ENCODE assay signal across 8 cellular contexts in genomic region chr14:22973217-22974032, GRCh38. TPM values are rescaled to one million over a fixed set of nuclear protein-coding genes. Genes with fewer than 3 reads are reported as not detected.
DNase-seq lines count a peak whose midpoint lies in the region; ATAC-seq, FAIRE-seq and TF ChIP-seq lines count a peak whose summit lies in the region.

No MANE protein-coding gene starts in this region.

- H3K27ac Mint-ChIP-seq in Calu3 (ENCODE audit: unreplicated experiment) (no peak overlapping the region), GM23338 (peak overlapping the region; percentile 66), brain (peak overlapping the region in 4 of 5 experiments; percentile 40 to 80 (median 48))
- H3K27ac Mint-ChIP-seq in activated T-helper 2 cell treated with anti-CD3 and anti-CD28 coated beads, Interferon-gamma antibody, Interleukin-2, Interleukin-4, amounts not matched to agents 10 μg/mL and 5 μg/mL and 100 μg/mL, durations not matched to agents 14 hours and 24 hours and 36 hours: no peak overlapping the region

- H3K4me1 Mint-ChIP-seq in Calu3 (ENCODE audit: low read depth, unreplicated experiment): peaks cover 43% of the 10 kb centered on the region
- peaks cover 30% of the 10 kb centered on the region for H3K4me1 Mint-ChIP-seq in GM23338
- H3K4me1 Mint-ChIP-seq in brain: peaks cover 41% of the 10 kb centered on the region
- no peaks in the 10 kb centered on the region for H3K4me1 Mint-ChIP-seq in activated T-helper 2 cell treated with anti-CD3 and anti-CD28 coated beads, Interferon-gamma antibody, Interleukin-2, Interleukin-4, amounts not matched to agents 10 μg/mL and 5 μg/mL and 100 μg/mL, durations not matched to agents 14 hours and 24 hours and 36 hours (ENCODE audit: low read depth)

- no peak overlapping the region for H2AFZ ChIP-seq in GM23338

- ATAC-seq in GM23338: peak; percentile 10

- no peaks in the 10 kb centered on the region for H3K27me3 Mint-ChIP-seq in Calu3 (ENCODE audit: unreplicated experiment)
- peaks cover 18% of the 10 kb centered on the region for H3K27me3 Mint-ChIP-seq in GM23338 (ENCODE audit: insufficient read depth, low read depth, poor library complexity)
- no peaks in the 10 kb centered on the region for H3K27me3 Mint-ChIP-seq in brain
- H3K27me3 Mint-ChIP-seq in activated T-helper 2 cell treated with anti-CD3 and anti-CD28 coated beads, Interferon-gamma antibody, Interleukin-2, Interleukin-4, amounts not matched to agents 10 μg/mL and 5 μg/mL and 100 μg/mL, durations not matched to agents 14 hours and 24 hours and 36 hours (ENCODE audit: low read depth): peaks cover 22% of the 10 kb centered on the region

- H3K4me3 Mint-ChIP-seq in Calu3 (ENCODE audit: low read depth, unreplicated experiment) (no peak overlapping the region), GM23338 (no peak overlapping the region; the same call in 2 of the 3 replicates), brain (peak overlapping the region in 1 of 5 experiments; percentile 38)
- H3K4me3 Mint-ChIP-seq in activated T-helper 2 cell treated with anti-CD3 and anti-CD28 coated beads, Interferon-gamma antibody, Interleukin-2, Interleukin-4, amounts not matched to agents 10 μg/mL and 5 μg/mL and 100 μg/mL, durations not matched to agents 14 hours and 24 hours and 36 hours (ENCODE audit: low read depth): no peak overlapping the region

- H3K9ac ChIP-seq in kidney (ENCODE audit: low read length in 2 of 2): no peak overlapping the region

- CTCF ChIA-PET in Calu3 (lab: Charles Lee): interaction anchor here (0.6 to 2.7 kb wide), 5 partner anchors 9 to 182 kb away, joined by 3 to 18 read pairs (median 4); partner anchors contain the start of genes AJUBA and CDH24

- peaks cover 16% of the 10 kb centered on the region for H3K4me1 ChIP-seq in GM23338 (ENCODE audit: insufficient read depth)
- peaks cover 27 to 29% of the 10 kb centered on the region in 2 donors for H3K4me1 ChIP-seq in kidney (ENCODE audit: control insufficient read depth in 1 of 2, insufficient read depth in 1 of 2, low read depth in 1 of 2, low read length in 2 of 2)

- BruUV-seq in Calu3 (replicated peaks; lab: Mats Ljungman, UMichigan): no TSS peak

- H3K4me2 ChIP-seq in GM23338: no peak overlapping the region

- H3K36me3 ChIP-seq in GM23338 (ENCODE audit: insufficient read depth) (peaks cover 36% of the 10 kb centered on the region), kidney (ENCODE audit: control insufficient read depth in 1 of 2, insufficient read depth in 2 of 2, low read length in 2 of 2) (peaks cover 8 to 26% of the 10 kb centered on the region in 2 donors)

- H3K36me3 Mint-ChIP-seq in Calu3 (ENCODE audit: insufficient read depth, unreplicated experiment): peaks cover 31% of the 10 kb centered on the region
- peaks cover 80% of the 10 kb centered on the region for H3K36me3 Mint-ChIP-seq in GM23338 (ENCODE audit: low read depth)
- H3K36me3 Mint-ChIP-seq in brain: peaks cover 24% of the 10 kb centered on the region
- H3K36me3 Mint-ChIP-seq in activated T-helper 2 cell treated with anti-CD3 and anti-CD28 coated beads, Interferon-gamma antibody, Interleukin-2, Interleukin-4, amounts not matched to agents 10 μg/mL and 5 μg/mL and 100 μg/mL, durations not matched to agents 14 hours and 24 hours and 36 hours (ENCODE audit: low read depth): no peaks in the 10 kb centered on the region

- intact Hi-C loops in Calu3 (cut with micrococcal nuclease; ENCODE audit: unreplicated experiment) (loop anchor here (1.0 kb wide), 1 partner anchor 10 kb away; no protein-coding TSS in a partner anchor), kidney (cut with DNase I) (no loop called here)
- intact Hi-C loops in activated T-helper 2 cell treated with anti-CD3 and anti-CD28 coated beads, Interferon-gamma antibody, Interleukin-2, Interleukin-4, amounts not matched to agents 10 μg/mL and 5 μg/mL and 100 μg/mL, durations not matched to agents 14 hours and 24 hours and 36 hours (cut with micrococcal nuclease): no loop called here

- H4K20me1 ChIP-seq in GM23338 (replicated peaks; ENCODE audit: insufficient read depth): peaks cover 7% of the 10 kb centered on the region; the same call in 1 of the 2 replicates

- H3K9me2 ChIP-seq in GM23338 (ENCODE audit: insufficient read depth): no peaks in the 10 kb centered on the region

- H3F3A ChIP-seq in GM23338 (replicated peaks; ENCODE audit: low read depth): peaks cover 26% of the 10 kb centered on the region

- no peaks in the 10 kb centered on the region for H3K9me3 ChIP-seq in kidney (ENCODE audit: control insufficient read depth in 1 of 2, low read length in 2 of 2)

- H3K27ac ChIP-seq in GM23338 (ENCODE audit: low read depth): peak overlapping the region; percentile 82; the same call in 1 of the 2 replicates
- H3K27ac ChIP-seq in kidney (ENCODE audit: low read depth in 2 of 2, low read length in 2 of 2): no peak overlapping the region

- H3K4me3 ChIP-seq in GM23338 (no peak overlapping the region), kidney (ENCODE audit: low read length in 2 of 2) (no peak overlapping the region)

- H3K79me2 ChIP-seq in GM23338 (replicated peaks; ENCODE audit: insufficient read depth): peaks cover 13% of the 10 kb centered on the region

- H3K27me3 ChIP-seq in GM23338 (ENCODE audit: insufficient read depth): no peaks in the 10 kb centered on the region; the same call in 1 of the 2 replicates

- DNase-seq in Calu3: peak; percentile 62
- DNase-seq in GM23338 (ENCODE audit: low spot score): peak; percentile 77
- DNase-seq in RPMI7951 (ENCODE audit: low read depth): peak; percentile 68
- no peak for DNase-seq in kidney
- peak; percentile 6 for DNase-seq in stimulated activated CD8-positive, alpha-beta memory T cell treated with anti-CD3 and anti-CD28 coated beads, Interleukin-4, amount 100 ng/mL, for 24 hours (ENCODE audit: low read depth)
- DNase-seq in activated T-helper 2 cell treated with anti-CD3 and anti-CD28 coated beads, Interferon-gamma antibody, Interleukin-2, Interleukin-4, amounts not matched to agents 10 μg/mL and 5 μg/mL and 100 μg/mL, durations not matched to agents 14 hours and 24 hours and 36 hours (ENCODE audit: low spot score): no peak
- no peak for DNase-seq in KG1 (lab: John Stamatoyannopoulos, UW)

- FAIRE-seq in kidney (lab: Jason Lieb, UNC): no peak

- TF ChIP-seq CTCF in Calu3 (IDR thresholded peaks at IDR 0.05; ENCODE audit: unreplicated experiment): peak; percentile 36
- TF ChIP-seq CTCF in GM23338 (conservative IDR thresholded peaks at IDR 0.05; ENCODE audit: low read depth in 2 of 2): peak; percentile 66 to 85
- peak; percentile 72 to 83 for TF ChIP-seq CTCF in brain (conservative IDR thresholded peaks at IDR 0.05)
- peak; percentile 72 for TF ChIP-seq CTCF in kidney (IDR thresholded peaks at IDR 0.05; ENCODE audit: borderline replicate concordance, extremely low read depth, insufficient read depth)

- H3K9me3 Mint-ChIP-seq in Calu3 (ENCODE audit: low read depth, unreplicated experiment) (no peaks in the 10 kb centered on the region), GM23338 (no peaks in the 10 kb centered on the region), brain (no peaks in the 10 kb centered on the region)
- H3K9me3 Mint-ChIP-seq in activated T-helper 2 cell treated with anti-CD3 and anti-CD28 coated beads, Interferon-gamma antibody, Interleukin-2, Interleukin-4, amounts not matched to agents 10 μg/mL and 5 μg/mL and 100 μg/mL, durations not matched to agents 14 hours and 24 hours and 36 hours: no peaks in the 10 kb centered on the region

RNA-seq across cellular contexts. Expression of gene AJUBA, which starts 8.9 kb away (rescaled TPM):
- total RNA-seq in Calu3 (2022) (20.2 and 32.7 TPM in 2 replicates), kidney (28.5 TPM)
- total RNA-seq in GM23338 (2014; rRNA removed; shearing (Covaris generic)): 45.8 and 55.9 TPM in 2 replicates
- polyA plus RNA-seq in GM23338 (2016; fragmentation: Nextera tagmentation; extraction: Ambion mirVana) (11.8 and 12.5 TPM in 2 replicates), brain (ENCODE audit: insufficient read depth, low read depth, low replicate concordance) (0.75 TPM), kidney (ENCODE audit: insufficient read depth, low read depth, low replicate concordance) (14.6 TPM)
- total RNA-seq in RPMI7951 (2014; rRNA removed; shearing (Covaris generic)): 31.0 and 35.3 TPM in 2 replicates
- total RNA-seq in activated T-helper 2 cell treated with anti-CD3 and anti-CD28 coated beads, Interferon-gamma antibody, Interleukin-2, Interleukin-4, amounts not matched to agents 10 μg/mL and 5 μg/mL and 100 μg/mL, durations not matched to agents 14 hours and 24 hours and 36 hours: 1.5 and 2.1 TPM in 2 replicates

RNA-seq across cellular contexts. Expression of gene HAUS4, which starts 16.5 kb away (rescaled TPM):
- total RNA-seq in Calu3 (2022) (30.4 and 32.1 TPM in 2 replicates), kidney (38.1 TPM)
- total RNA-seq in GM23338 (2014; rRNA removed; shearing (Covaris generic)): 60.4 and 85.3 TPM in 2 replicates
- polyA plus RNA-seq in GM23338 (2016; fragmentation: Nextera tagmentation; extraction: Ambion mirVana) (20.8 and 24.6 TPM in 2 replicates), brain (ENCODE audit: insufficient read depth, low read depth, low replicate concordance) (37.9 TPM), kidney (ENCODE audit: insufficient read depth, low read depth, low replicate concordance) (35.8 TPM)
- total RNA-seq in RPMI7951 (2014; rRNA removed; shearing (Covaris generic)): 35.3 and 59.3 TPM in 2 replicates
- total RNA-seq in activated T-helper 2 cell treated with anti-CD3 and anti-CD28 coated beads, Interferon-gamma antibody, Interleukin-2, Interleukin-4, amounts not matched to agents 10 μg/mL and 5 μg/mL and 100 μg/mL, durations not matched to agents 14 hours and 24 hours and 36 hours: 63.5 and 65.5 TPM in 2 replicates

RNA-seq across cellular contexts. Expression of gene C14orf93, which starts 36.5 kb away (rescaled TPM):
- 9.6 and 10.6 TPM in 2 replicates for total RNA-seq in Calu3 (2022)
- total RNA-seq in GM23338 (2014; rRNA removed; shearing (Covaris generic)): 11.7 and 12.4 TPM in 2 replicates
- polyA plus RNA-seq in GM23338 (2016; fragmentation: Nextera tagmentation; extraction: Ambion mirVana): 3.5 and 4.1 TPM in 2 replicates
- 4.4 and 8.2 TPM in 2 replicates for total RNA-seq in RPMI7951 (2014; rRNA removed; shearing (Covaris generic))
- polyA plus RNA-seq in brain (ENCODE audit: insufficient read depth, low read depth, low replicate concordance): 37.3 TPM
- 9.5 TPM for total RNA-seq in kidney
- polyA plus RNA-seq in kidney (ENCODE audit: insufficient read depth, low read depth, low replicate concordance): 9.6 TPM
- total RNA-seq in activated T-helper 2 cell treated with anti-CD3 and anti-CD28 coated beads, Interferon-gamma antibody, Interleukin-2, Interleukin-4, amounts not matched to agents 10 μg/mL and 5 μg/mL and 100 μg/mL, durations not matched to agents 14 hours and 24 hours and 36 hours: 9.1 and 9.2 TPM in 2 replicates

RNA-seq across cellular contexts. Expression of gene PRMT5, which starts 44.2 kb away (rescaled TPM):
- total RNA-seq in Calu3 (2022): 101 and 113 TPM in 2 replicates
- total RNA-seq in GM23338 (2014; rRNA removed; shearing (Covaris generic)): 123 and 124 TPM in 2 replicates
- polyA plus RNA-seq in GM23338 (2016; fragmentation: Nextera tagmentation; extraction: Ambion mirVana): 68.8 and 74.5 TPM in 2 replicates
- 49.3 and 61.1 TPM in 2 replicates for total RNA-seq in RPMI7951 (2014; rRNA removed; shearing (Covaris generic))
- polyA plus RNA-seq in brain (ENCODE audit: insufficient read depth, low read depth, low replicate concordance): 64.5 TPM
- 58.7 TPM for total RNA-seq in kidney
- polyA plus RNA-seq in kidney (ENCODE audit: insufficient read depth, low read depth, low replicate concordance): 64.2 TPM
- total RNA-seq in activated T-helper 2 cell treated with anti-CD3 and anti-CD28 coated beads, Interferon-gamma antibody, Interleukin-2, Interleukin-4, amounts not matched to agents 10 μg/mL and 5 μg/mL and 100 μg/mL, durations not matched to agents 14 hours and 24 hours and 36 hours: 147 and 152 TPM in 2 replicates

RNA-seq across cellular contexts. Expression of gene RBM23, which starts 54.5 kb away (rescaled TPM):
- total RNA-seq in Calu3 (2022): 65.3 and 70.9 TPM in 2 replicates
- 52.8 and 1,081 TPM in 2 replicates for total RNA-seq in GM23338 (2014; rRNA removed; shearing (Covaris generic))
- polyA plus RNA-seq in GM23338 (2016; fragmentation: Nextera tagmentation; extraction: Ambion mirVana): 14.4 and 15.2 TPM in 2 replicates
- 79.2 and 93.5 TPM in 2 replicates for total RNA-seq in RPMI7951 (2014; rRNA removed; shearing (Covaris generic))
- polyA plus RNA-seq in brain (ENCODE audit: insufficient read depth, low read depth, low replicate concordance): 104 TPM
- 93.6 TPM for total RNA-seq in kidney
- polyA plus RNA-seq in kidney (ENCODE audit: insufficient read depth, low read depth, low replicate concordance): 44.8 TPM
- 77.3 and 81.1 TPM in 2 replicates for total RNA-seq in activated T-helper 2 cell treated with anti-CD3 and anti-CD28 coated beads, Interferon-gamma antibody, Interleukin-2, Interleukin-4, amounts not matched to agents 10 μg/mL and 5 μg/mL and 100 μg/mL, durations not matched to agents 14 hours and 24 hours and 36 hours

Comparison
In these comparisons a context has a peak if more than half of its experiments do, and no peak if none do; other contexts are left out.
1. DNase-seq: peak in Calu3 (single experiment), GM23338 (single experiment), RPMI7951 (single experiment) and stimulated activated CD8-positive, alpha-beta memory T cell treated with anti-CD3 and anti-CD28 coated beads, Interleukin-4, amount 100 ng/mL, for 24 hours (single experiment); none in kidney (single experiment), activated T-helper 2 cell treated with anti-CD3 and anti-CD28 coated beads, Interferon-gamma antibody, Interleukin-2, Interleukin-4, amounts not matched to agents 10 μg/mL and 5 μg/mL and 100 μg/mL, durations not matched to agents 14 hours and 24 hours and 36 hours (single experiment) and KG1 (single experiment).
2. H3K27ac Mint-ChIP-seq: peak in GM23338 (single experiment) and brain (4 of 5); none in Calu3 (single experiment) and activated T-helper 2 cell treated with anti-CD3 and anti-CD28 coated beads, Interferon-gamma antibody, Interleukin-2, Interleukin-4, amounts not matched to agents 10 μg/mL and 5 μg/mL and 100 μg/mL, durations not matched to agents 14 hours and 24 hours and 36 hours (single experiment).
3. Peak in every context shown above with its lines, with median percentiles within 50 percentile points of each other: CTCF ChIP-seq.